Comparison of ENCODE assay signal across 13 cellular contexts in the genomic region with DNA sequence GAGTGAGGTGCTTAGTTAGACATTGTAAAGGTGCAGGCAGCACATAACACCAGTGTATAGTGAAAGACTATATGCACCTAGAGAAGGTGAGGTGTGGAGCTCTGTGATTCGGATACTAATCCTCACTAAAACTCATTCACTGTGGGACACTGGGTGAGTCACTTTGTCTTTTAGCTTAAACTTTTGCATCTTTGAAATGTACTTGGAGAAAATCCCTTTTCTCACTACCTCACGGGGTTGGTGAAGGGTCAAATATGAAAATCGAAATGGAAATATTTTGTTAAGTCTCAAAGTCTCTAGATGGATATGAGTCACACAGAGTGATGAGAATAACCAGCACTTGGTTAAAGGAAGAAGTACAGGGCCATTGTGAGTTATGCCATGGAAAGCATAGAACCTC.
DNase-seq lines count a peak whose midpoint lies in the region; ATAC-seq and TF ChIP-seq lines count a peak whose summit lies in the region.
"Had no signal": no experiment of that assay in that cellular context is flagged by ENCODE, and none has a peak within 500 bp of the region (broad histone marks: within the 10 kb centered on the region; RNA-seq: fewer than 3 reads in every experiment).

No MANE protein-coding gene starts in this region.

- peak; percentile 78 for ATAC-seq in GM19372 (IDR thresholded peaks at IDR 0.05; ENCODE audit: low read depth, unreplicated experiment)
- ATAC-seq in HG02973 (IDR thresholded peaks at IDR 0.05; ENCODE audit: unreplicated experiment): peak; percentile 86

- H3K27ac ChIP-seq in caudate nucleus (ENCODE audit: low read depth, low read length): no peak overlapping the region
- H3K27ac ChIP-seq: upper lobe of left lung had no signal

- peak; percentile 12 for DNase-seq in GM10266 (ENCODE audit: extremely low spot score)
- DNase-seq in amniotic epithelial cell (ENCODE audit: low read depth): peak; percentile 37
- no peak for DNase-seq in COLO668 (lab: John Stamatoyannopoulos, UW; ENCODE audit: unreplicated experiment)
- DNase-seq in caudate nucleus (lab: John Stamatoyannopoulos, UW): no peak
- no peak for DNase-seq in UCSD-AML1 (lab: John Stamatoyannopoulos, UW; ENCODE audit: unreplicated experiment)
- no peak for DNase-seq in NCI-H524 treated with DMSO at 0.1 percent for 48 hours (lab: John Stamatoyannopoulos, UW)
- DNase-seq: activated CD8-positive, alpha-beta memory T cell treated with anti-CD3 and anti-CD28 coated beads, Interleukin-2, amount 50 U/mL, for 48 hours; mesenchymal stem cell; NCI-H1417; SHP77 treated with DMSO at 0.1 percent for 48 hours; upper lobe of left lung had no signal

- no peak for TF ChIP-seq CTCF in GM10266 (IDR thresholded peaks at IDR 0.05; ENCODE audit: control insufficient read depth, insufficient read depth, low read depth, missing control alignments)

Comparison
In these comparisons a context has a peak if more than half of its experiments do, and no peak if none do; other contexts are left out.
1. DNase-seq: peak in GM10266 (single experiment) and amniotic epithelial cell (single experiment); none in COLO668 (single experiment), caudate nucleus (0 of 61), UCSD-AML1 (single experiment) and NCI-H524 treated with DMSO at 0.1 percent for 48 hours (single experiment).